In the genomic region with DNA sequence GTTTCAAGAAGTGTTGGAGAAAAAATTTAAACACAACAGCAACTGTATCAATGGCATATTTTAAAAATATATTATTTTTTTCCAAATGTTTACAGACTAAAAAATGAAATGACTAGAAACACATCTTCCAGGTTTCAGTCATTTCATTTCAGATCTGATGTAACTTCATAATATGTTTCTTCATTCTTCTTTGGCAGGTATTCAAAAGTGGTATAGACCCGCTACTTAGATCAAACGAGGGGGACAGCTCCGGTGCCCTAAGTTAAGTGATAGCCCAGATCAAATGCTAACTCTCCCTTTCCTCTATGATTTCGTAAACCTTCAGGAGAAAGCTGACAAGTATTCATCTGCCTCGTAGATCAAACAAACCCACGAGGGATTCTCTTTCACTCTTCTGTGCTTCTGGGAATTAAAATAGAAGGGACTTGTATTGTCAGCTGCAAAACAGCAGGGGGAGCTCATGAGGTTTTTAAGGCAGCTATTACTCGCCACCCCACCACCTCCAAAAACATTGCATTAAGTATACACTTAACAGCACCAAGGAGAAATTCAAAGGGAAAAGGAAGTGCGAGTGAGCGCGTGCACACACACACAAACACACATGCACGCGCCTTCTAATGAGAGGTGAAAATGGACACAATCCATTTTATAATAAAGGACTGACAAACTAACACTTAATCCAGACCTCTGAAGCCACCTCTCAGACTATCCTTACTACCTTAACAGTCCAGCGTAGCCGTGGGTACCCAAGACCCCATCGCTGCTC, we compare ENCODE assay signal across 1 cellular context.
TF ChIP-seq lines count a peak whose summit lies in the region.

No MANE protein-coding gene starts in this region.

TF ChIP-seq in K562, 482 proteins besides CTCF, POLR2A, EP300 and RAD21 (continued from another document):
- TF ChIP-seq, protein P1, sequence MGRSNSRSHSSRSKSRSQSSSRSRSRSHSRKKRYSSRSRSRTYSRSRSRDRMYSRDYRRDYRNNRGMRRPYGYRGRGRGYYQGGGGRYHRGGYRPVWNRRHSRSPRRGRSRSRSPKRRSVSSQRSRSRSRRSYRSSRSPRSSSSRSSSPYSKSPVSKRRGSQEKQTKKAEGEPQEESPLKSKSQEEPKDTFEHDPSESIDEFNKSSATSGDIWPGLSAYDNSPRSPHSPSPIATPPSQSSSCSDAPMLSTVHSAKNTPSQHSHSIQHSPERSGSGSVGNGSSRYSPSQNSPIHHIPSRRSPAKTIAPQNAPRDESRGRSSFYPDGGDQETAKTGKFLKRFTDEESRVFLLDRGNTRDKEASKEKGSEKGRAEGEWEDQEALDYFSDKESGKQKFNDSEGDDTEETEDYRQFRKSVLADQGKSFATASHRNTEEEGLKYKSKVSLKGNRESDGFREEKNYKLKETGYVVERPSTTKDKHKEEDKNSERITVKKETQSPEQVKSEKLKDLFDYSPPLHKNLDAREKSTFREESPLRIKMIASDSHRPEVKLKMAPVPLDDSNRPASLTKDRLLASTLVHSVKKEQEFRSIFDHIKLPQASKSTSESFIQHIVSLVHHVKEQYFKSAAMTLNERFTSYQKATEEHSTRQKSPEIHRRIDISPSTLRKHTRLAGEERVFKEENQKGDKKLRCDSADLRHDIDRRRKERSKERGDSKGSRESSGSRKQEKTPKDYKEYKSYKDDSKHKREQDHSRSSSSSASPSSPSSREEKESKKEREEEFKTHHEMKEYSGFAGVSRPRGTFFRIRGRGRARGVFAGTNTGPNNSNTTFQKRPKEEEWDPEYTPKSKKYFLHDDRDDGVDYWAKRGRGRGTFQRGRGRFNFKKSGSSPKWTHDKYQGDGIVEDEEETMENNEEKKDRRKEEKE (IDR thresholded peaks at IDR 0.05; ENCODE audit: borderline replicate concordance in 1 of 2, control insufficient read depth in 1 of 2, low read depth in 2 of 2, low read length in 1 of 2), result no peak
- TF ChIP-seq, protein P2, sequence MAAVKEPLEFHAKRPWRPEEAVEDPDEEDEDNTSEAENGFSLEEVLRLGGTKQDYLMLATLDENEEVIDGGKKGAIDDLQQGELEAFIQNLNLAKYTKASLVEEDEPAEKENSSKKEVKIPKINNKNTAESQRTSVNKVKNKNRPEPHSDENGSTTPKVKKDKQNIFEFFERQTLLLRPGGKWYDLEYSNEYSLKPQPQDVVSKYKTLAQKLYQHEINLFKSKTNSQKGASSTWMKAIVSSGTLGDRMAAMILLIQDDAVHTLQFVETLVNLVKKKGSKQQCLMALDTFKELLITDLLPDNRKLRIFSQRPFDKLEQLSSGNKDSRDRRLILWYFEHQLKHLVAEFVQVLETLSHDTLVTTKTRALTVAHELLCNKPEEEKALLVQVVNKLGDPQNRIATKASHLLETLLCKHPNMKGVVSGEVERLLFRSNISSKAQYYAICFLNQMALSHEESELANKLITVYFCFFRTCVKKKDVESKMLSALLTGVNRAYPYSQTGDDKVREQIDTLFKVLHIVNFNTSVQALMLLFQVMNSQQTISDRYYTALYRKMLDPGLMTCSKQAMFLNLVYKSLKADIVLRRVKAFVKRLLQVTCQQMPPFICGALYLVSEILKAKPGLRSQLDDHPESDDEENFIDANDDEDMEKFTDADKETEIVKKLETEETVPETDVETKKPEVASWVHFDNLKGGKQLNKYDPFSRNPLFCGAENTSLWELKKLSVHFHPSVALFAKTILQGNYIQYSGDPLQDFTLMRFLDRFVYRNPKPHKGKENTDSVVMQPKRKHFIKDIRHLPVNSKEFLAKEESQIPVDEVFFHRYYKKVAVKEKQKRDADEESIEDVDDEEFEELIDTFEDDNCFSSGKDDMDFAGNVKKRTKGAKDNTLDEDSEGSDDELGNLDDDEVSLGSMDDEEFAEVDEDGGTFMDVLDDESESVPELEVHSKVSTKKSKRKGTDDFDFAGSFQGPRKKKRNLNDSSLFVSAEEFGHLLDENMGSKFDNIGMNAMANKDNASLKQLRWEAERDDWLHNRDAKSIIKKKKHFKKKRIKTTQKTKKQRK (IDR thresholded peaks at IDR 0.05; ENCODE audit: borderline replicate concordance, low read depth, low read length), result no peak
- TF ChIP-seq ZNF431 (CRISPR knock-in tag; IDR thresholded peaks at IDR 0.05) (no peak), NCOA2 (IDR thresholded peaks at IDR 0.05; ENCODE audit: partially characterized antibody in 2 of 2) (no peak)
TF ChIP-seq in K562: peak in this region for 20.
